In the genomic region with DNA sequence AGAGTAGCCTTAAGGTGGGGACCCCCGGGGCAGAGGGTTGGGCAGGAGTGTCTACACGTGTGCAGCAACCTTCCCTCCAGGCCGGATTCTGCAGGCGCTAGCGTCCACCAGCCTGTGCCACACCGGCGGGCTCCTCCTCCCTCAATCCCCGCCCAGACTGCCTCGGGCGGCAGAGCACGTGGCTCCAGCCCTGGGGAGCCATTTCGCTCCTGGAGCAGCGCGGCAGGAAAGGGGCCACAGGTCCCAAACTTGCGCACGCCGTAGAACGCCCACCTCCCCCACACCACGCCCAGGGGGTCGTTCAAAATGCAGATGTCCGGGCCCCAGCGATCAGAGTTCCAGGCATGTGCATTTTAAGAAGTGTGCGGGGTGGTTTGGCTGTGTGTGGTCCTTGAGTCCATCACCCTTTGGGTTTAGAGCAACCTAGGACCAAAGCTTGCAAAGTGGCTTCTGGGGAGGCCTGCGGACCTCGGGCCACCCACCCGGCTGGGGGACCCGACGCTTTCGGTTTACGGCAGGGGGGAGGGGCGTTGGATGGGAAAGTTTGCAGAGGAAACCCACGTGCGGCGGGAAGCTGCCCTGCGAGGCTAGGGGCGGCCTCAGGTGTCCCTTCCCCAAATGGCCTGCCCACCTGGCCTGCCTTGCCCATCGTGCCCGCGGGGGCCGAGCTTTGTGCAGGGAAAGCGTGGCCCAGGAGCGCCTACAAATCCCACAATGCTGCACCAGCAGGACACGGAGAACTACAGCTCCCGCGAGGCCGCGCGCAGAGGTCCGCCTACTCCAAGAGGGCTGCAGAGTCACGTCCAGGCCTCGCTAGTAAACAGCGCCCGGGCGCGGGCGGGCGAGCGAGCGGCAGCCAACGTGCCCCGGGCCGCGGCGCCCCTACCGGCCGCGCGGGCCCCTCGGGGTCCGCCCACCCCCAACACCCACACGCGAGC, we compare ENCODE assay signal across 9 cellular contexts. TPM values are rescaled to one million over a fixed set of nuclear protein-coding genes. Genes with fewer than 3 reads are reported as not detected.
DNase-seq lines count a peak whose midpoint lies in the region; ATAC-seq and TF ChIP-seq lines count a peak whose summit lies in the region.
"Had no signal": no experiment of that assay in that cellular context is flagged by ENCODE, and none has a peak within 500 bp of the region (broad histone marks: within the 10 kb centered on the region; RNA-seq: fewer than 3 reads in every experiment).

No MANE protein-coding gene starts in this region.

- WGBS in lower leg skin, 2 donors, result 0 to 1% methylated on average over 30 to 34 of the region's 72 CpGs

- ATAC-seq in HG03442 (IDR thresholded peaks at IDR 0.05; ENCODE audit: unreplicated experiment), result peak; percentile 53

- intact Hi-C loops in lower leg skin (cut with DNase I; ENCODE audit: low total_unique reads), result no loop called here

- DNase-seq in Ammon's horn (ENCODE audit: low spot score), result peak; percentile 97
- DNase-seq in GM19238 (ENCODE audit: insufficient read length, low spot score), result peak; percentile 95
- peak; percentile 81 to 93 for DNase-seq in NCI-H526 (lab: John Stamatoyannopoulos, UW)
- peak; percentile 80 to 89 for DNase-seq in activated CD4-positive, alpha-beta T cell treated with anti-CD3 and anti-CD28 coated beads, Interleukin-2, amount 50 U/mL, for 24 hours (ENCODE audit: low read depth in 1 of 2, low spot score in 1 of 2)
- DNase-seq in dermis blood vessel endothelial cell, result peak; percentile 95
- peak; percentile 91 to 98 for DNase-seq in lower leg skin (ENCODE audit: low spot score in 2 of 2)
- DNase-seq in stimulated activated CD4-positive, alpha-beta T cell treated with anti-CD3 and anti-CD28 coated beads, Interleukin-4, amount 100 ng/mL, for 24 hours, result peak; percentile 91

- TF ChIP-seq POLR2A in lower leg skin (IDR thresholded peaks at IDR 0.05), result no peak

- TF ChIP-seq CTCF in lower leg skin (IDR thresholded peaks at IDR 0.05), result no peak

- H3K4me3 ChIP-seq in lower leg skin (ENCODE audit: low read depth, poor library complexity, severe bottlenecking), result peak overlapping the region; percentile 92

RNA-seq across cellular contexts. Expression of a gene that starts 1.4 kb away (rescaled TPM):
- 4.1 and 7.3 TPM in 2 replicates for total RNA-seq in dermis blood vessel endothelial cell
- total RNA-seq in lower leg skin, result 10 to 100 TPM in 3 of 4 donors, 1 to 10 TPM in 1; 10.0 to 14.2 (median 12.3) TPM

RNA-seq across cellular contexts. Expression of a gene that starts 29.6 kb away (rescaled TPM):
- total RNA-seq in dermis blood vessel endothelial cell (0.37 and 0.51 TPM in 2 replicates), lower leg skin (1 to 10 TPM in 1 of 4 donors, under 1 TPM in 3; 0.04 to 1.0 (median 0.55) TPM)
- total RNA-seq: T-helper 1 cell treated with Interleukin-12 subunit alpha and Interleukin-12 subunit beta and Interleukin-4 antibody, amounts not matched to agents 30 ng/mL and 1 ng/mL, for 36 hours had no signal

RNA-seq across cellular contexts. Expression of a gene that starts 44.4 kb away (rescaled TPM):
- total RNA-seq in dermis blood vessel endothelial cell (0.79 and 1.2 TPM in 2 replicates), lower leg skin (1 to 10 TPM; 1.3 to 2.6 (median 2.2) TPM)

Comparison
In these comparisons a context has a peak if more than half of its experiments do, and no peak if none do; other contexts are left out.
1. Peak in every context shown above with its lines: DNase-seq, ATAC-seq and H3K4me3 ChIP-seq.